In the genomic region with DNA sequence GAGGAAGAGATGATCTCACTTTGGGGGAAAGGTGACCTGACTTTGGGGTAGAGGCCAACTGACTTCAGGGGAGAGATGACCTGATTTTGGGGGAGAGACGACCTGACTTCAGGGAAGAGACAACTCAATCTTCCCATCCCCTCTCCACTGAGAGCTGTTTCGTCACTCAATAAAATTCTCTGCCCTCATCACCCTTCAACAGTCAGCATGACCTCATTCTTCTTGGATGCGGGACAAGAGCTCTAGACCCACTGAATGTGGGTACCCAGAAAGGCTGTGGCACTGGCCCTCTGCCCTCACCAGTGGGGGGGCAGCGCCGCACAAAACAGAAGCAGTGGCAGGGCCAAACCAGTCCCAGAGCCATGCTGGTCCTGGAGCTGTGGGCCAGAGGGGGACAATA, we compare ENCODE assay signal across 2 cellular contexts.
TF ChIP-seq lines count a peak whose summit lies in the region.

No MANE protein-coding gene starts in this region.

TF ChIP-seq in IMR-90, 13 proteins besides CTCF, POLR2A, EP300 and RAD21:
- TF ChIP-seq BHLHE40 (IDR thresholded peaks at IDR 0.05; ENCODE audit: low read depth, low read length) (no peak), CHD1 (IDR thresholded peaks at IDR 0.05; ENCODE audit: low read depth, low read length) (no peak), RFX5 (IDR thresholded peaks at IDR 0.05; ENCODE audit: low read depth, low read length) (no peak), MXI1 (IDR thresholded peaks at IDR 0.05; ENCODE audit: borderline replicate concordance, low read depth, low read length) (no peak), CEBPB (IDR thresholded peaks at IDR 0.05; ENCODE audit: low read depth, low read length) (no peak), NFE2L2 (IDR thresholded peaks at IDR 0.05; ENCODE audit: low read depth, low read length) (no peak), FOS (IDR thresholded peaks at IDR 0.05; ENCODE audit: low read depth, low read length) (no peak), SMC3 (IDR thresholded peaks at IDR 0.05; ENCODE audit: low read depth, low read length) (no peak), RCOR1 (IDR thresholded peaks at IDR 0.05; ENCODE audit: insufficient replicate concordance, low read length) (no peak), MAFK (IDR thresholded peaks at IDR 0.05; ENCODE audit: low read depth, low read length) (no peak), MAZ (IDR thresholded peaks at IDR 0.05; ENCODE audit: borderline replicate concordance, low read depth, low read length) (no peak)
- TF ChIP-seq, protein P1, sequence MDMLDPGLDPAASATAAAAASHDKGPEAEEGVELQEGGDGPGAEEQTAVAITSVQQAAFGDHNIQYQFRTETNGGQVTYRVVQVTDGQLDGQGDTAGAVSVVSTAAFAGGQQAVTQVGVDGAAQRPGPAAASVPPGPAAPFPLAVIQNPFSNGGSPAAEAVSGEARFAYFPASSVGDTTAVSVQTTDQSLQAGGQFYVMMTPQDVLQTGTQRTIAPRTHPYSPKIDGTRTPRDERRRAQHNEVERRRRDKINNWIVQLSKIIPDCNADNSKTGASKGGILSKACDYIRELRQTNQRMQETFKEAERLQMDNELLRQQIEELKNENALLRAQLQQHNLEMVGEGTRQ (IDR thresholded peaks at IDR 0.05; ENCODE audit: low read depth, low read length): no peak
- TF ChIP-seq, protein P2, sequence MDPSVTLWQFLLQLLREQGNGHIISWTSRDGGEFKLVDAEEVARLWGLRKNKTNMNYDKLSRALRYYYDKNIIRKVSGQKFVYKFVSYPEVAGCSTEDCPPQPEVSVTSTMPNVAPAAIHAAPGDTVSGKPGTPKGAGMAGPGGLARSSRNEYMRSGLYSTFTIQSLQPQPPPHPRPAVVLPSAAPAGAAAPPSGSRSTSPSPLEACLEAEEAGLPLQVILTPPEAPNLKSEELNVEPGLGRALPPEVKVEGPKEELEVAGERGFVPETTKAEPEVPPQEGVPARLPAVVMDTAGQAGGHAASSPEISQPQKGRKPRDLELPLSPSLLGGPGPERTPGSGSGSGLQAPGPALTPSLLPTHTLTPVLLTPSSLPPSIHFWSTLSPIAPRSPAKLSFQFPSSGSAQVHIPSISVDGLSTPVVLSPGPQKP (IDR thresholded peaks at IDR 0.05; ENCODE audit: borderline replicate concordance, low read depth, low read length): no peak

TF ChIP-seq in endothelial cell of umbilical vein, 7 proteins besides CTCF, POLR2A, EP300 and RAD21:
- TF ChIP-seq MYC (IDR thresholded peaks at IDR 0.05; ENCODE audit: low read depth, low read length): no peak
- TF ChIP-seq, protein P3, sequence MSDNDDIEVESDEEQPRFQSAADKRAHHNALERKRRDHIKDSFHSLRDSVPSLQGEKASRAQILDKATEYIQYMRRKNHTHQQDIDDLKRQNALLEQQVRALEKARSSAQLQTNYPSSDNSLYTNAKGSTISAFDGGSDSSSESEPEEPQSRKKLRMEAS (IDR thresholded peaks at IDR 0.05; ENCODE audit: insufficient read depth, insufficient read length): no peak
- no peak for TF ChIP-seq EZH2 (IDR thresholded peaks at IDR 0.05; ENCODE audit: borderline replicate concordance, low read depth, low read length, severe bottlenecking)
- no peak for TF ChIP-seq POLR2AphosphoS5 (IDR thresholded peaks at IDR 0.05; ENCODE audit: insufficient read depth, low read depth, low read length)
- no peak for TF ChIP-seq GATA2 (IDR thresholded peaks at IDR 0.05; ENCODE audit: insufficient read depth, insufficient read length, low read depth, low read length)
- no peak for TF ChIP-seq FOS (IDR thresholded peaks at IDR 0.05; ENCODE audit: borderline replicate concordance, insufficient read depth, low read length)
- TF ChIP-seq JUN (IDR thresholded peaks at IDR 0.05; ENCODE audit: borderline replicate concordance, insufficient read depth, insufficient read length, low read depth): no peak
